ENCODE assay signal across 23 cellular contexts in the genomic region with DNA sequence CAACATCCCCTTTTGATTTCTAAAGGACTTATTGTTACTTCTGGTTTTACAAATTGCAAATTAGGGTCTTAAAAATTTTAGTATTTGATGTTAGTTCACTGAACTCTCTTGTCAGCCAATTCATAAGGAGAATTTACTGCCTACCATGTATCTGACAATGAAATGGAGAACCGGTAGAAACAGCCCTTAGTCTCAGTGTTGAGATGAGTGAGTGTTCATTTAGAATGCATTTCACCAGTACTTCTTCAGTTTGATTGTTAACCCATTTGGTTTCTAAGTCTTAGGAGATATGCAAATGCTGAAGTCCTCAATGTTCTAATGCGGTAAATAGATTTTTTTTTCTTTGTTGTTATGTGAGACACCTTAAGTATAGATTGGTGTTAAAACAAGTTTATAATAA.
"Had no signal": no experiment of that assay in that cellular context is flagged by ENCODE, and none has a peak within 500 bp of the region (broad histone marks: within the 10 kb centered on the region; RNA-seq: fewer than 3 reads in every experiment).

No MANE protein-coding gene starts in this region.

- DNase-seq: activated CD4-positive, alpha-beta memory T cell treated with anti-CD3 and anti-CD28 coated beads, Interleukin-2, amount 10 ng/mL, durations not matched to agents 7 days and 5 days; activated CD4-positive, alpha-beta T cell treated with anti-CD3 and anti-CD28 coated beads, Interleukin-2, amount 10 ng/mL, durations not matched to agents 7 days and 5 days; activated CD8-positive, alpha-beta memory T cell treated with anti-CD3 and anti-CD28 coated beads, Interleukin-2, amount 10 ng/mL, durations not matched to agents 7 days and 5 days; activated T-cell treated with anti-CD3 and anti-CD28 coated beads, Interleukin-2, amount 50 U/mL, for 48 hours; anterior cingulate cortex; body of pancreas; dermis blood vessel endothelial cell; effector CD4-positive, alpha-beta T cell; esophagus squamous epithelium; foreskin melanocyte; left ventricle myocardium inferior; mucosa of descending colon; right cardiac atrium; spleen; stimulated activated naive CD4-positive, alpha-beta T cell; T-helper 9 cell; trophoblast cell had no signal

- FAIRE-seq: islet of Langerhans, urothelium cell line had no signal

- H3K27me3 Mint-ChIP-seq: activated CD4-positive, alpha-beta memory T cell treated with anti-CD3 and anti-CD28 coated beads, Interleukin-2, amount 10 ng/mL, durations not matched to agents 7 days and 5 days; activated CD4-positive, alpha-beta T cell treated with anti-CD3 and anti-CD28 coated beads, Interleukin-2, amount 10 ng/mL, durations not matched to agents 7 days and 5 days; activated CD8-positive, alpha-beta memory T cell treated with anti-CD3 and anti-CD28 coated beads, Interleukin-2, amount 10 ng/mL, durations not matched to agents 7 days and 5 days; activated naive CD8-positive, alpha-beta T cell; natural killer cell treated with Interleukin-12 subunit alpha and Interleukin-12 subunit beta and Interleukin-15 and Interleukin-18, amount 100 ng/mL, for 72 hours had no signal

- H3K9me3 Mint-ChIP-seq: activated CD4-positive, alpha-beta T cell treated with anti-CD3 and anti-CD28 coated beads, Interleukin-2, amount 10 ng/mL, durations not matched to agents 7 days and 5 days had no signal

- H3K4me1 Mint-ChIP-seq: activated CD4-positive, alpha-beta memory T cell treated with anti-CD3 and anti-CD28 coated beads, Interleukin-2, amount 10 ng/mL, durations not matched to agents 7 days and 5 days; activated CD4-positive, alpha-beta T cell treated with anti-CD3 and anti-CD28 coated beads, Interleukin-2, amount 10 ng/mL, durations not matched to agents 7 days and 5 days; activated CD8-positive, alpha-beta memory T cell treated with anti-CD3 and anti-CD28 coated beads, Interleukin-2, amount 10 ng/mL, durations not matched to agents 7 days and 5 days had no signal

- ATAC-seq: activated CD8-positive, alpha-beta memory T cell treated with anti-CD3 and anti-CD28 coated beads, Interleukin-2, amount 10 ng/mL, durations not matched to agents 7 days and 5 days; body of pancreas; mucosa of descending colon; natural killer cell treated with Interleukin-12 subunit alpha and Interleukin-12 subunit beta and Interleukin-15 and Interleukin-18, amount 100 ng/mL, for 72 hours; right cardiac atrium had no signal

- H3K27ac Mint-ChIP-seq: activated CD4-positive, alpha-beta memory T cell treated with anti-CD3 and anti-CD28 coated beads, Interleukin-2, amount 10 ng/mL, durations not matched to agents 7 days and 5 days; activated CD4-positive, alpha-beta T cell treated with anti-CD3 and anti-CD28 coated beads, Interleukin-2, amount 10 ng/mL, durations not matched to agents 7 days and 5 days; activated CD8-positive, alpha-beta memory T cell treated with anti-CD3 and anti-CD28 coated beads, Interleukin-2, amount 10 ng/mL, durations not matched to agents 7 days and 5 days; activated naive CD8-positive, alpha-beta T cell; activated T-helper 2 cell treated with anti-CD3 and anti-CD28 coated beads, Interferon-gamma antibody, Interleukin-2, Interleukin-4, amounts not matched to agents 10 μg/mL and 5 μg/mL and 100 μg/mL, durations not matched to agents 14 hours and 24 hours and 36 hours; natural killer cell treated with Interleukin-12 subunit alpha and Interleukin-12 subunit beta and Interleukin-15 and Interleukin-18, amount 100 ng/mL, for 72 hours; T-helper 1 cell treated with Interleukin-12 subunit alpha and Interleukin-12 subunit beta and Interleukin-4 antibody, amounts not matched to agents 30 μg/mL and 1 μg/mL, for 36 hours had no signal

- H3K4me3 Mint-ChIP-seq: activated CD4-positive, alpha-beta memory T cell treated with anti-CD3 and anti-CD28 coated beads, Interleukin-2, amount 10 ng/mL, durations not matched to agents 7 days and 5 days; activated CD4-positive, alpha-beta T cell treated with anti-CD3 and anti-CD28 coated beads, Interleukin-2, amount 10 ng/mL, durations not matched to agents 7 days and 5 days; activated CD8-positive, alpha-beta memory T cell treated with anti-CD3 and anti-CD28 coated beads, Interleukin-2, amount 10 ng/mL, durations not matched to agents 7 days and 5 days; activated naive CD8-positive, alpha-beta T cell; natural killer cell treated with Interleukin-12 subunit alpha and Interleukin-12 subunit beta and Interleukin-15 and Interleukin-18, amount 100 ng/mL, for 72 hours; T-helper 1 cell treated with Interleukin-12 subunit alpha and Interleukin-12 subunit beta and Interleukin-4 antibody, amounts not matched to agents 30 μg/mL and 1 μg/mL, for 36 hours had no signal
